8 cellular contexts compared by ENCODE assay signal in genomic region chr3:81643721-81644120, GRCh38.
A peak's percentile ranks its signal among the peaks of the same experiment; 100 is the strongest.
DNase-seq lines count a peak whose midpoint lies in the region; ATAC-seq and TF ChIP-seq lines count a peak whose summit lies in the region.
"Had no signal": no experiment of that assay in that cellular context is flagged by ENCODE, and none has a peak within 500 bp of the region (broad histone marks: within the 10 kb centered on the region; RNA-seq: fewer than 3 reads in every experiment).

No MANE protein-coding gene starts in this region.

- H3K9me3 ChIP-seq in upper lobe of left lung: no peaks in the 10 kb centered on the region

- in situ Hi-C loops in GM13977 (cut with MboI; ENCODE audit: low pct_unique_long_range_greater_than_20kb, low sequenced_read_pairs, unreplicated experiment): no loop called here

- TF ChIP-seq EP300 in upper lobe of left lung (IDR thresholded peaks at IDR 0.05): no peak

- no peak for TF ChIP-seq POLR2A in upper lobe of left lung (IDR thresholded peaks at IDR 0.05)

- no peak overlapping the region for H3K4me3 ChIP-seq in epithelial cell of esophagus (ENCODE audit: low read length)
- no peak overlapping the region for H3K4me3 ChIP-seq in upper lobe of left lung

- no peaks in the 10 kb centered on the region for H3K27me3 ChIP-seq in upper lobe of left lung

- WGBS in upper lobe of left lung, 2 donors: 77 to 80% methylated on average over 2 of the region's 2 CpGs

- TF ChIP-seq CTCF in GM13977 (IDR thresholded peaks at IDR 0.05; ENCODE audit: extremely low read depth, insufficient read depth, missing control alignments) (peak; percentile 38), epithelial cell of esophagus (IDR thresholded peaks at IDR 0.05; ENCODE audit: insufficient read depth, low read depth, low read length, missing control alignments) (peak; percentile 43), upper lobe of left lung (IDR thresholded peaks at IDR 0.05) (peak in 2 of 6 experiments; percentile 24 to 37)

- H3K36me3 ChIP-seq in upper lobe of left lung: peaks cover 0 to 8% (median 0%) of the 10 kb centered on the region in 4 donors

- ATAC-seq in GM19467 (IDR thresholded peaks at IDR 0.05; ENCODE audit: unreplicated experiment): no peak
- ATAC-seq in upper lobe of left lung (ENCODE audit: low FRiP score in 2 of 2): no peak
- no peak for ATAC-seq in HG02759 (IDR thresholded peaks at IDR 0.05; ENCODE audit: unreplicated experiment)

- DNase-seq in GM13977 (ENCODE audit: low spot score): no peak
- DNase-seq in NCI-H526 (lab: John Stamatoyannopoulos, UW): peak; percentile 9 to 43
- peak; percentile 41 for DNase-seq in epithelial cell of esophagus (ENCODE audit: low read depth)
- peak; percentile 31 for DNase-seq in pons (ENCODE audit: low spot score)
- DNase-seq in upper lobe of left lung: no peak
- DNase-seq: activated CD8-positive, alpha-beta memory T cell treated with anti-CD3 and anti-CD28 coated beads for 24 hours had no signal

- no peaks in the 10 kb centered on the region for H3K4me1 ChIP-seq in upper lobe of left lung

- no peak overlapping the region for H3K27ac ChIP-seq in upper lobe of left lung

Comparison
In these comparisons a context has a peak if more than half of its experiments do, and no peak if none do; other contexts are left out.
1. DNase-seq: peak in NCI-H526 (2 of 2), epithelial cell of esophagus (single experiment) and pons (single experiment); none in GM13977 (single experiment) and upper lobe of left lung (0 of 2).